In genomic region chr1:70980361-70980760, GRCh38 we compare ENCODE assay signal across 25 cellular contexts.
"Had no signal": no experiment of that assay in that cellular context is flagged by ENCODE, and none has a peak within 500 bp of the region (broad histone marks: within the 10 kb centered on the region; RNA-seq: fewer than 3 reads in every experiment).

No MANE protein-coding gene starts in this region.

- H3K4me3 Mint-ChIP-seq: effector memory CD8-positive, alpha-beta T cell; memory B cell; mesothelial cell of epicardium; natural killer cell treated with Interleukin-12 subunit alpha and Interleukin-12 subunit beta and Interleukin-15 and Interleukin-18, amount 100 ng/mL, for 72 hours; neural crest cell; stimulated activated naive B cell treated with anti-CD40 and anti-IgM and Interleukin-4, amounts not matched to agents 10 μg/mL and 1 μg/mL and 100 μg/mL, for 72 hours; stimulated activated naive CD8-positive, alpha-beta T cell treated with anti-CD3 and anti-CD28 coated beads, Interleukin-15, Interleukin-2, amounts not matched to agents 100 ng/mL and 50 ng/mL, for 24 hours had no signal

- H3K9me3 ChIP-seq: colonic mucosa, mucosa of descending colon, right lobe of liver, thoracic aorta, tibial nerve, upper lobe of right lung, uterus had no signal

- H3K27ac Mint-ChIP-seq: effector memory CD8-positive, alpha-beta T cell; memory B cell; mesothelial cell of epicardium; natural killer cell treated with Interleukin-12 subunit alpha and Interleukin-12 subunit beta and Interleukin-15 and Interleukin-18, amount 100 ng/mL, for 72 hours; progenitor cell of endocrine pancreas; stimulated activated naive B cell treated with anti-CD40 and anti-IgM and Interleukin-4, amounts not matched to agents 10 μg/mL and 1 μg/mL and 100 μg/mL, for 72 hours; stimulated activated naive CD8-positive, alpha-beta T cell treated with anti-CD3 and anti-CD28 coated beads, Interleukin-15, Interleukin-2, amounts not matched to agents 100 ng/mL and 50 ng/mL, for 24 hours had no signal

- H3K79me2 ChIP-seq: parathyroid adenoma had no signal

- H3K9ac ChIP-seq: parathyroid adenoma had no signal

- ATAC-seq: effector memory CD8-positive, alpha-beta T cell; mucosa of descending colon; natural killer cell treated with Interleukin-12 subunit alpha and Interleukin-12 subunit beta and Interleukin-15 and Interleukin-18, amount 100 ng/mL, for 72 hours had no signal

- H2AFZ ChIP-seq: parathyroid adenoma had no signal

- H3K4me3 ChIP-seq: colonic mucosa, lung, mucosa of descending colon, right lobe of liver, tibial nerve, upper lobe of right lung, uterus had no signal

- H3K27me3 ChIP-seq: colonic mucosa, right lobe of liver, tibial nerve, upper lobe of right lung, uterus had no signal

- H3K4me1 ChIP-seq: colonic mucosa, right lobe of liver, tibial nerve, uterus had no signal

- H3K27ac ChIP-seq: colonic mucosa, parathyroid adenoma, right lobe of liver, thoracic aorta, tibial nerve, upper lobe of right lung had no signal

- H3K4me1 Mint-ChIP-seq: mesothelial cell of epicardium, neural crest cell had no signal

- H3K36me3 ChIP-seq: colonic mucosa, right lobe of liver, thoracic aorta, tibial nerve, upper lobe of right lung, uterus had no signal

- H3K36me3 Mint-ChIP-seq: memory B cell; mesothelial cell of epicardium; naive B cell; natural killer cell treated with Interleukin-12 subunit alpha and Interleukin-12 subunit beta and Interleukin-15 and Interleukin-18, amount 100 ng/mL, for 72 hours; stimulated activated naive B cell treated with anti-CD40 and anti-IgM and Interleukin-4, amounts not matched to agents 10 μg/mL and 1 μg/mL and 100 μg/mL, for 72 hours had no signal

- H3K9me3 Mint-ChIP-seq: memory B cell; mesothelial cell of epicardium; neural crest cell; stimulated activated naive B cell treated with anti-CD40 and anti-IgM and Interleukin-4, amounts not matched to agents 10 μg/mL and 1 μg/mL and 100 μg/mL, for 72 hours; stimulated activated naive CD8-positive, alpha-beta T cell treated with anti-CD3 and anti-CD28 coated beads, Interleukin-15, Interleukin-2, amounts not matched to agents 100 ng/mL and 50 ng/mL, for 24 hours had no signal

- DNase-seq: colonic mucosa; dermis blood vessel endothelial cell; effector memory CD8-positive, alpha-beta T cell; erythroblast; hypothalamus; left ventricle myocardium superior; mucosa of descending colon; naive B cell; right lobe of liver; small intestine; stimulated activated CD4-positive, alpha-beta T cell treated with anti-CD3 and anti-CD28 coated beads, Interleukin-15, amount 100 ng/mL, for 24 hours; stimulated activated CD4-positive, alpha-beta T cell treated with anti-CD3 and anti-CD28 coated beads, Interleukin-2, amount 100 ng/mL, for 48 hours; stimulated activated naive B cell treated with anti-CD40 and anti-IgM and Interleukin-4, amounts not matched to agents 10 μg/mL and 1 μg/mL and 100 μg/mL, for 72 hours; upper lobe of right lung; uterus had no signal
